ENCODE assay signal across 10 cellular contexts in the genomic region with DNA sequence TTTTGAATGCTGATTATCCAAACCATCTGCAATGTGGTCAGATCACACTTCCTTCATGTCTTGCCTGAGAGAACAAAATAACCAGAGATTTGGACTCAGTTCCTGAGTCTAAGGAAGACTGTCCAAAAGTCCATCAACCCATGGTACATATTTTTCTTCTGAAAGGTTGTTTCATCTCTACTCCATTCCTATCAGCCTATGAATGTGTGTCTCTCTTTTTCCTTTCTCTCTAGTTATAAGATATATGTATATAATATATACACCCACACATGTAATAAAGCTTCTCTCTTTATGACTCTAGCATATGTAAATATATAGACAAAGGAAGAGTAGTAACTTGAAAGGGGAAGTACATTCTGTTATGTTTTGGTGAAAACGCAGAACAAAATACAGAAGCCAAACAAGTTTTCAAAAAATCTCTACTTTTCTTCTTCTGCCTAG.
DNase-seq lines count a peak whose midpoint lies in the region; ATAC-seq lines count a peak whose summit lies in the region.
"Had no signal": no experiment of that assay in that cellular context is flagged by ENCODE, and none has a peak within 500 bp of the region (broad histone marks: within the 10 kb centered on the region; RNA-seq: fewer than 3 reads in every experiment).

No MANE protein-coding gene starts in this region.

- peaks cover 18% of the 10 kb centered on the region for H3K4me1 ChIP-seq in BLaER1

- H3K9ac ChIP-seq in BLaER1 = no peak overlapping the region

- H3K4me3 ChIP-seq in BLaER1 = no peak overlapping the region

- no peaks in the 10 kb centered on the region for H4K20me1 ChIP-seq in BLaER1

- H3K36me3 ChIP-seq in BLaER1 = no peaks in the 10 kb centered on the region

- peak; percentile 87 for ATAC-seq in GM19438 (IDR thresholded peaks at IDR 0.05; ENCODE audit: low read depth, unreplicated experiment)
- peak; percentile 98 for ATAC-seq in HG03095 (IDR thresholded peaks at IDR 0.05; ENCODE audit: unreplicated experiment)
- ATAC-seq: Panc1 had no signal

- H3K4me2 ChIP-seq in BLaER1 = peak overlapping the region; percentile 47

- no peaks in the 10 kb centered on the region for H3K27me3 ChIP-seq in BLaER1

- H3K9me3 ChIP-seq in BLaER1 = no peaks in the 10 kb centered on the region

- H3K27ac ChIP-seq in BLaER1 = peak overlapping the region; percentile 27; the same call in 1 of the 2 replicates

- DNase-seq in SKM-1 treated with dmso at 0.1 percent for 144 hours (lab: John Stamatoyannopoulos, UW; ENCODE audit: unreplicated experiment) (peak; percentile 57), KG1 (lab: John Stamatoyannopoulos, UW) (no peak), DMS79 treated with DMSO at 0.1 percent for 48 hours (lab: John Stamatoyannopoulos, UW) (no peak), HCEC 1CT (no peak), SW480 (ENCODE audit: low spot score) (no peak)
- DNase-seq: stimulated activated naive CD4-positive, alpha-beta T cell had no signal
